Comparison of ENCODE assay signal across 17 cellular contexts in the genomic region with DNA sequence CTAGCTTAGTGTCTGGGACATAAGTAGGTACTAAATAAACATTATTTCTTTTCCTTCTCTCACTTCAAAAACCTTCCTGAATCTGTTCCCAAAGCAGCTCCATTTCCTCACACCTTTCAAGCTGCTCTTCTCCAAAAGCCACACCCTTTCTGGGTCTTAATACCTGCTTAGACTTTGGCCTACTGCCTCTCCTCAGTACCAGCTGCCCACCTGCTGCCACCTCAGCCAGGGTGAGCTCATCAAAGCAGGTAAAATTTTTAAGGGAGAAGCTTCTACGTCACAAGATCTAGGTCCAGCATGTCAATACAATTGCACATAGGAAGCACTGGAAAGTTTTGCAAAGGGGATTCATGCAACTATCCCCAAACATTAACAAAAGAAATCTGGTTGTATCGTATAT.
DNase-seq lines count a peak whose midpoint lies in the region; ATAC-seq and TF ChIP-seq lines count a peak whose summit lies in the region.
"Had no signal": no experiment of that assay in that cellular context is flagged by ENCODE, and none has a peak within 500 bp of the region (broad histone marks: within the 10 kb centered on the region; RNA-seq: fewer than 3 reads in every experiment).

No MANE protein-coding gene starts in this region.

- H3K4me3 Mint-ChIP-seq in Caco-2 (ENCODE audit: unreplicated experiment) = no peak overlapping the region
- H3K4me3 Mint-ChIP-seq: B cell, CD14-positive monocyte, IgD-negative memory B cell had no signal

- no peaks in the 10 kb centered on the region for H3K27me3 ChIP-seq in Caco-2 (replicated peaks; ENCODE audit: control insufficient read depth, insufficient read depth, low read length)
- no peaks in the 10 kb centered on the region for H3K27me3 ChIP-seq in colonic mucosa
- H3K27me3 ChIP-seq in left lung = no peaks in the 10 kb centered on the region
- H3K27me3 ChIP-seq in stomach = no peaks in the 10 kb centered on the region
- no peaks in the 10 kb centered on the region for H3K27me3 ChIP-seq in upper lobe of right lung
- H3K27me3 ChIP-seq: SJCRH30 had no signal

- H3K9me3 ChIP-seq in Caco-2 = no peaks in the 10 kb centered on the region
- no peaks in the 10 kb centered on the region for H3K9me3 ChIP-seq in colonic mucosa
- H3K9me3 ChIP-seq in left lung = no peaks in the 10 kb centered on the region
- H3K9me3 ChIP-seq in stomach = no peaks in the 10 kb centered on the region
- no peaks in the 10 kb centered on the region for H3K9me3 ChIP-seq in upper lobe of right lung
- H3K9me3 ChIP-seq: SJCRH30 had no signal

- POLR2A ChIA-PET in Caco-2 (lab: Charles Lee) = no interaction called here

- H3K4me1 Mint-ChIP-seq in Caco-2 (ENCODE audit: low read depth, unreplicated experiment) = peaks cover 39% of the 10 kb centered on the region
- H3K4me1 Mint-ChIP-seq: B cell had no signal

- no peak for TF ChIP-seq POLR2A in stomach (IDR thresholded peaks at IDR 0.05)

- 35 to 72% (median 54%) methylated on average over 2 of the region's 2 CpGs for WGBS in stomach, 5 donors

- H3K27ac Mint-ChIP-seq in Caco-2 (ENCODE audit: unreplicated experiment) = peak overlapping the region; percentile 69
- H3K27ac Mint-ChIP-seq: B cell, CD14-positive monocyte, IgD-negative memory B cell had no signal

- CTCF ChIA-PET in Caco-2 (lab: Charles Lee) = no interaction called here

- TF ChIP-seq CTCF in Caco-2 (IDR thresholded peaks at IDR 0.05; ENCODE audit: insufficient read depth in 1 of 2, low read depth in 1 of 2, low read length in 1 of 2, severe bottlenecking in 1 of 2, unreplicated experiment in 1 of 2) = no peak
- no peak for TF ChIP-seq CTCF in colonic mucosa (IDR thresholded peaks at IDR 0.05)
- no peak for TF ChIP-seq CTCF in left lung (IDR thresholded peaks at IDR 0.05)
- TF ChIP-seq CTCF in stomach (IDR thresholded peaks at IDR 0.05) = no peak
- TF ChIP-seq CTCF in upper lobe of right lung (IDR thresholded peaks at IDR 0.05) = no peak

- peak overlapping the region in 1 of 2 donors; percentile 35 for H3K9ac ChIP-seq in colonic mucosa (ENCODE audit: low read depth in 2 of 2, low read length in 2 of 2)

- H3K4me1 ChIP-seq in Caco-2 = peaks cover 31% of the 10 kb centered on the region
- peaks cover 15% of the 10 kb centered on the region for H3K4me1 ChIP-seq in colonic mucosa
- peaks cover 11 to 51% of the 10 kb centered on the region in 2 donors for H3K4me1 ChIP-seq in left lung
- peaks cover 62 to 100% (median 83%) of the 10 kb centered on the region in 4 donors for H3K4me1 ChIP-seq in stomach
- peaks cover 29% of the 10 kb centered on the region for H3K4me1 ChIP-seq in upper lobe of right lung

- no TSS peak for BruUV-seq in Caco-2 (replicated peaks; lab: Mats Ljungman, UMichigan)

- DNase-seq in Caco-2 (no peak), colonic mucosa (no peak), left lung (no peak), stomach (no peak), upper lobe of right lung (no peak), NCI-H2029 (lab: John Stamatoyannopoulos, UW) (no peak)
- no peak for DNase-seq in stimulated activated CD4-positive, alpha-beta T cell treated with anti-CD3 and anti-CD28 coated beads, Interleukin-4, amount 100 ng/mL, for 24 hours
- DNase-seq: EL, GF-D8, MV-4-11, NCI-H1694 treated with DMSO at 0.1 percent for 48 hours, NCI-H510A treated with DMSO at 0.1 percent for 48 hours, NCI-H774, SJCRH30 had no signal

- peak overlapping the region; percentile 21 for H3K27ac ChIP-seq in colonic mucosa
- peak overlapping the region in 1 of 2 donors; percentile 26 for H3K27ac ChIP-seq in left lung
- H3K27ac ChIP-seq in stomach = peak overlapping the region in 3 of 5 donors; percentile 57 to 68 (median 60)
- H3K27ac ChIP-seq in upper lobe of right lung = no peak overlapping the region
- H3K27ac ChIP-seq: SJCRH30 had no signal

- intact Hi-C loops in Caco-2 (cut with micrococcal nuclease; ENCODE audit: unreplicated experiment) = no loop called here
- intact Hi-C loops in colonic mucosa (cut with DNase I) = no loop called here
- intact Hi-C loops in left lung (cut with DNase I) = no loop called here
- intact Hi-C loops in stomach (cut with DNase I; ENCODE audit: low total_unique reads) = no loop called here
- intact Hi-C loops in upper lobe of right lung (cut with DNase I) = no loop called here

- H3K4me3 ChIP-seq in Caco-2 (ENCODE audit: low read depth, low read length) = no peak overlapping the region
- no peak overlapping the region for H3K4me3 ChIP-seq in colonic mucosa
- H3K4me3 ChIP-seq in left lung = no peak overlapping the region
- H3K4me3 ChIP-seq in stomach = no peak overlapping the region
- H3K4me3 ChIP-seq in upper lobe of right lung = no peak overlapping the region
- H3K4me3 ChIP-seq: SJCRH30 had no signal

- TF ChIP-seq EP300 in stomach (IDR thresholded peaks at IDR 0.05) = no peak

- H3K36me3 Mint-ChIP-seq in Caco-2 (ENCODE audit: insufficient read depth, unreplicated experiment) = peaks cover 5% of the 10 kb centered on the region
- H3K36me3 Mint-ChIP-seq: CD14-positive monocyte had no signal

- peak; percentile 32 for ATAC-seq in left lung
- ATAC-seq in upper lobe of right lung = no peak

- no peaks in the 10 kb centered on the region for H3K36me3 ChIP-seq in Caco-2 (ENCODE audit: control insufficient read depth, insufficient read depth, low read length)
- H3K36me3 ChIP-seq in colonic mucosa = no peaks in the 10 kb centered on the region
- no peaks in the 10 kb centered on the region for H3K36me3 ChIP-seq in left lung
- no peaks in the 10 kb centered on the region for H3K36me3 ChIP-seq in stomach
- H3K36me3 ChIP-seq in upper lobe of right lung = no peaks in the 10 kb centered on the region

- no peaks in the 10 kb centered on the region for H3K27me3 Mint-ChIP-seq in Caco-2 (ENCODE audit: insufficient read depth, unreplicated experiment)
- H3K27me3 Mint-ChIP-seq: B cell had no signal

- H3K9me3 Mint-ChIP-seq in Caco-2 (ENCODE audit: unreplicated experiment) = peaks cover 8% of the 10 kb centered on the region
- H3K9me3 Mint-ChIP-seq: IgD-negative memory B cell had no signal
